8 cellular contexts compared by ENCODE assay signal in the genomic region with DNA sequence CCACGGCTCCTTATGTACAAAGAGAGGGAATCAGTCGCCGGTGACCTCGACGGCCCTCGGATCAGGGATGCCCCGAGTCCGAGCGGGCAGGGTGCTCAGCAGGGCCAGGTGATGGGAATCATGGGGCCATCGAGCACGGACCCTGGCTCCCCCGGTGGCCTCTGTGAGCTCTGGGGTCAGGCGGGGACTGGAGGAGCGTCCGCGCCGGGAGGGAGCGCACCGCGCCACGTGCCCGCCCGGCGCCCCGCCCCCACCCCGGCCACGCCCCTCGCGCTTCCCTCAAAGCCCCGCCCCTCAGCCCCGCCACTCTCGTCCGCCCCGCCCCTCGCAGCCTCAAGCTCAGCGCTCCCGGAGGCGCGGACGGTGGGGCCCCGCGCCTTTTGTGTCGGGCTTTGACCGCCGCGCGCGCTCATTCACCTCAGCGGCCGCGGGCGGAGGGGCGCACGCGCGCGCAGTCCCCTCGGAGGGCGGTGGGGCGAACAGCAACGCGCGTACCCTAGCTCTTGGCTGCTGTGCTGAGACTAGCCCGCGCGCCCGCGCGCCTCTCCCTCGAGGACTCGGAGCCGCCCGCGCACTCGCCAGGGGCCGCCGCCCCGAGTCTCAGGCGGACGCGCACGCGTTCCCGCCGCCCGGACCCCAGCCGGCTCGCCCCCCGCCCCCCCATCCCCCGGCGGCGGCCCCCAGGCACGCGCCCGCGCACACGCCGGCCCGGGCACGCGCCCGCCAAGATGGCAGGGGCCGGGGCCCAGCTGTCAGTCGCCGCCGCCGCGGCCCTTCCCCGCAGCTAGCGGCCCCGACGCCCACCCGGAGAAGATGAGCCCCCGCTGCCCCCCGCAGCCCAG.
A peak's percentile ranks its signal among the peaks of the same experiment; 100 is the strongest.
DNase-seq lines count a peak whose midpoint lies in the region; ATAC-seq, FAIRE-seq and TF ChIP-seq lines count a peak whose summit lies in the region.

No MANE protein-coding gene starts in this region.

- POLR2A ChIA-PET in activated CD4-positive, alpha-beta memory T cell treated with anti-CD3 and anti-CD28 coated beads for 36 hours (lab: Charles Lee): interaction anchor here (0.6 to 1.4 kb wide), 13 partner anchors 11 to 490 kb away, joined by 3 to 8 read pairs (median 4); partner anchors contain the start of genes CCNK, EVL and SETD3

- ATAC-seq in HG03139 (IDR thresholded peaks at IDR 0.05; ENCODE audit: unreplicated experiment): peak; percentile 52

- TF ChIP-seq CTCF in dorsolateral prefrontal cortex (IDR thresholded peaks at IDR 0.05 in 54 of 56, conservative IDR thresholded peaks at IDR 0.05 in 2 of 56; ENCODE audit: low read depth in 1 of 56, partially characterized antibody in 56 of 56) (peak in 24 of 56 donors; percentile 5 to 35 (median 21)), lower leg skin (IDR thresholded peaks at IDR 0.05) (no peak)

- peaks cover 24% of the 10 kb centered on the region for H3K27me3 Mint-ChIP-seq in activated CD4-positive, alpha-beta memory T cell treated with anti-CD3 and anti-CD28 coated beads for 36 hours

- H3K4me1 Mint-ChIP-seq in activated CD4-positive, alpha-beta memory T cell treated with anti-CD3 and anti-CD28 coated beads for 36 hours (ENCODE audit: low read depth): peaks cover 20% of the 10 kb centered on the region

- TF ChIP-seq POLR2A in lower leg skin (IDR thresholded peaks at IDR 0.05): no peak

- no peak overlapping the region for H3K27ac Mint-ChIP-seq in activated CD4-positive, alpha-beta memory T cell treated with anti-CD3 and anti-CD28 coated beads for 36 hours

- peaks cover 2% of the 10 kb centered on the region for H3K9me3 Mint-ChIP-seq in activated CD4-positive, alpha-beta memory T cell treated with anti-CD3 and anti-CD28 coated beads for 36 hours

- WGBS in lower leg skin, 2 donors: 14 to 44% methylated on average over 5 to 12 of the region's 115 CpGs

- peak overlapping the region; percentile 51 for H3K4me3 Mint-ChIP-seq in activated CD4-positive, alpha-beta memory T cell treated with anti-CD3 and anti-CD28 coated beads for 36 hours

- H3K36me3 Mint-ChIP-seq in activated CD4-positive, alpha-beta memory T cell treated with anti-CD3 and anti-CD28 coated beads for 36 hours: no peaks in the 10 kb centered on the region

- H3K4me3 ChIP-seq in dorsolateral prefrontal cortex (peak overlapping the region; percentile 40 to 92 (median 81)), lower leg skin (ENCODE audit: low read depth, poor library complexity, severe bottlenecking) (peak overlapping the region; percentile 72)

- no peaks in the 10 kb centered on the region for H3K27me3 ChIP-seq in dorsolateral prefrontal cortex

- CTCF ChIA-PET in activated CD4-positive, alpha-beta memory T cell treated with anti-CD3 and anti-CD28 coated beads for 36 hours (lab: Charles Lee): interaction anchor here (0.7 to 2.5 kb wide), 8 partner anchors 11 to 222 kb away, joined by 3 to 11 read pairs (median 4); no protein-coding TSS in a partner anchor

- DNase-seq in GM18507 (ENCODE audit: extremely low spot score, insufficient read length, low read depth): peak; percentile 73
- peak; percentile 55 for DNase-seq in NCI-H510A treated with DMSO at 0.1 percent for 48 hours (lab: John Stamatoyannopoulos, UW)
- peak; percentile 89 for DNase-seq in activated CD4-positive, alpha-beta memory T cell treated with anti-CD3 and anti-CD28 coated beads for 36 hours
- peak; percentile 67 to 85 (median 78) for DNase-seq in dorsolateral prefrontal cortex
- peak in 1 of 2 donors; percentile 94 for DNase-seq in lower leg skin (ENCODE audit: low spot score in 2 of 2)
- peak; percentile 82 for DNase-seq in stimulated activated CD4-positive, alpha-beta T cell treated with anti-CD3 and anti-CD28 coated beads, Interleukin-4, amount 100 ng/mL, for 24 hours
- DNase-seq in mesenteric fat pad (ENCODE audit: low spot score): no peak

- no peak for FAIRE-seq in GM18507 (lab: Jason Lieb, UNC)

- intact Hi-C loops in activated CD4-positive, alpha-beta memory T cell treated with anti-CD3 and anti-CD28 coated beads for 36 hours (cut with micrococcal nuclease): loop anchor here (10.0 kb wide), 1 partner anchor 403 kb away; the partner anchor contains the start of gene WDR25
- intact Hi-C loops in dorsolateral prefrontal cortex (cut with DNase I) (loop anchor here in 1 of 2 donors (1.0 kb wide), 1 partner anchor 267 kb away; no protein-coding TSS in a partner anchor), lower leg skin (cut with DNase I; ENCODE audit: low total_unique reads) (no loop called here)

- peak overlapping the region in 48 of 59 donors; percentile 38 to 90 (median 75) for H3K27ac ChIP-seq in dorsolateral prefrontal cortex
